ENCODE assay signal across 8 cellular contexts in genomic region chr20:2872304-2873009, GRCh38. TPM values are rescaled to one million over a fixed set of nuclear protein-coding genes. Genes with fewer than 3 reads are reported as not detected.
A peak's percentile ranks its signal among the peaks of the same experiment; 100 is the strongest.
DNase-seq lines count a peak whose midpoint lies in the region; ATAC-seq and TF ChIP-seq lines count a peak whose summit lies in the region.

No MANE protein-coding gene starts in this region.

- H3K9me3 Mint-ChIP-seq in activated CD8-positive, alpha-beta memory T cell treated with anti-CD3 and anti-CD28 coated beads, Interleukin-2, amount 10 ng/mL, durations not matched to agents 7 days and 5 days (ENCODE audit: low read depth) = no peaks in the 10 kb centered on the region
- no peaks in the 10 kb centered on the region for H3K9me3 Mint-ChIP-seq in endothelial cell (ENCODE audit: unreplicated experiment)

- ATAC-seq in HG02852 (IDR thresholded peaks at IDR 0.05; ENCODE audit: unreplicated experiment) = peak; percentile 26
- peak; percentile 51 for ATAC-seq in activated CD8-positive, alpha-beta memory T cell treated with anti-CD3 and anti-CD28 coated beads, Interleukin-2, amount 10 ng/mL, durations not matched to agents 7 days and 5 days
- no peak for ATAC-seq in GM21576 (IDR thresholded peaks at IDR 0.05; ENCODE audit: unreplicated experiment)

- DNase-seq in GM12865 (ENCODE audit: low read depth) = peak; percentile 82
- peak; percentile 20 for DNase-seq in NCI-H524 treated with DMSO at 0.1 percent for 48 hours (lab: John Stamatoyannopoulos, UW)
- peak; percentile 84 for DNase-seq in activated CD8-positive, alpha-beta memory T cell treated with anti-CD3 and anti-CD28 coated beads, Interleukin-2, amount 10 ng/mL, durations not matched to agents 7 days and 5 days
- peak; percentile 43 for DNase-seq in endothelial cell (ENCODE audit: low spot score)
- DNase-seq in mucosa of gallbladder (ENCODE audit: low spot score) = peak; percentile 31
- DNase-seq in stimulated activated CD8-positive, alpha-beta memory T cell treated with anti-CD3 and anti-CD28 coated beads, Interleukin-4, amount 100 ng/mL, for 4 hours (ENCODE audit: low read depth in 2 of 2, low spot score in 1 of 2) = peak; percentile 48 to 59

- peak overlapping the region; percentile 85 for H3K4me3 Mint-ChIP-seq in activated CD8-positive, alpha-beta memory T cell treated with anti-CD3 and anti-CD28 coated beads, Interleukin-2, amount 10 ng/mL, durations not matched to agents 7 days and 5 days
- H3K4me3 Mint-ChIP-seq in endothelial cell (ENCODE audit: unreplicated experiment) = peak overlapping the region; percentile 91

- peaks cover 55% of the 10 kb centered on the region for H3K4me1 Mint-ChIP-seq in activated CD8-positive, alpha-beta memory T cell treated with anti-CD3 and anti-CD28 coated beads, Interleukin-2, amount 10 ng/mL, durations not matched to agents 7 days and 5 days
- peaks cover 31% of the 10 kb centered on the region for H3K4me1 Mint-ChIP-seq in endothelial cell (ENCODE audit: unreplicated experiment)

- peak; percentile 66 for TF ChIP-seq CTCF in GM12865 (IDR thresholded peaks at IDR 0.05; ENCODE audit: insufficient read depth, low read depth, low read length, missing control alignments)
- no peak for TF ChIP-seq CTCF in endothelial cell (IDR thresholded peaks at IDR 0.05; ENCODE audit: unreplicated experiment)

- CTCF ChIA-PET in activated CD8-positive, alpha-beta memory T cell treated with anti-CD3 and anti-CD28 coated beads, Interleukin-2, amount 10 ng/mL, durations not matched to agents 7 days and 5 days (lab: Charles Lee) = interaction anchor here (0.7 to 1.0 kb wide), 3 partner anchors 42 to 402 kb away, joined by 3 to 4 read pairs (median 3); partner anchors contain the start of gene SNRPB

- H3K4me3 ChIP-seq in GM12865 (ENCODE audit: low read depth, low read length) = peak overlapping the region; percentile 99

- H3K27me3 Mint-ChIP-seq in activated CD8-positive, alpha-beta memory T cell treated with anti-CD3 and anti-CD28 coated beads, Interleukin-2, amount 10 ng/mL, durations not matched to agents 7 days and 5 days = no peaks in the 10 kb centered on the region
- peaks cover 3% of the 10 kb centered on the region for H3K27me3 Mint-ChIP-seq in endothelial cell (ENCODE audit: unreplicated experiment)

- peaks cover 18% of the 10 kb centered on the region for H3K36me3 Mint-ChIP-seq in activated CD8-positive, alpha-beta memory T cell treated with anti-CD3 and anti-CD28 coated beads, Interleukin-2, amount 10 ng/mL, durations not matched to agents 7 days and 5 days
- peaks cover 8% of the 10 kb centered on the region for H3K36me3 Mint-ChIP-seq in endothelial cell (ENCODE audit: low read depth, unreplicated experiment)

- peak overlapping the region; percentile 94 for H3K27ac Mint-ChIP-seq in activated CD8-positive, alpha-beta memory T cell treated with anti-CD3 and anti-CD28 coated beads, Interleukin-2, amount 10 ng/mL, durations not matched to agents 7 days and 5 days
- H3K27ac Mint-ChIP-seq in endothelial cell (ENCODE audit: unreplicated experiment) = no peak overlapping the region

RNA-seq across cellular contexts. Expression of gene PTPRA, which starts 0.8 kb away (rescaled TPM):
- total RNA-seq in activated CD8-positive, alpha-beta memory T cell treated with anti-CD3 and anti-CD28 coated beads, Interleukin-2, amount 10 ng/mL, durations not matched to agents 7 days and 5 days = 10 to 100 TPM; 51.5 to 60.7 TPM
- total RNA-seq in endothelial cell (ENCODE audit: unreplicated experiment) = 59.9 TPM
- 57.5 TPM for total RNA-seq in mucosa of gallbladder

RNA-seq across cellular contexts. Expression of gene VPS16, which starts 31.9 kb away (rescaled TPM):
- 10 to 100 TPM; 49.2 to 64.9 TPM for total RNA-seq in activated CD8-positive, alpha-beta memory T cell treated with anti-CD3 and anti-CD28 coated beads, Interleukin-2, amount 10 ng/mL, durations not matched to agents 7 days and 5 days
- total RNA-seq in endothelial cell (ENCODE audit: unreplicated experiment) (43.3 TPM), mucosa of gallbladder (43.2 TPM)

RNA-seq across cellular contexts. Expression of gene PCED1A, which starts 32.0 kb away (rescaled TPM):
- 10 to 100 TPM; 21.9 to 30.6 TPM for total RNA-seq in activated CD8-positive, alpha-beta memory T cell treated with anti-CD3 and anti-CD28 coated beads, Interleukin-2, amount 10 ng/mL, durations not matched to agents 7 days and 5 days
- total RNA-seq in endothelial cell (ENCODE audit: unreplicated experiment) (30.9 TPM), mucosa of gallbladder (48.8 TPM)

RNA-seq across cellular contexts. Expression of gene TMEM239, which starts 56.3 kb away (rescaled TPM):
- not detected for total RNA-seq in activated CD8-positive, alpha-beta memory T cell treated with anti-CD3 and anti-CD28 coated beads, Interleukin-2, amount 10 ng/mL, durations not matched to agents 7 days and 5 days
- not detected for total RNA-seq in endothelial cell (ENCODE audit: unreplicated experiment)
- not detected for total RNA-seq in mucosa of gallbladder

RNA-seq across cellular contexts. Expression of gene C20orf141, which starts 57.7 kb away (rescaled TPM):
- not detected for total RNA-seq in activated CD8-positive, alpha-beta memory T cell treated with anti-CD3 and anti-CD28 coated beads, Interleukin-2, amount 10 ng/mL, durations not matched to agents 7 days and 5 days
- not detected for total RNA-seq in endothelial cell (ENCODE audit: unreplicated experiment)
- total RNA-seq in mucosa of gallbladder = not detected

Comparison
In these comparisons a context has a peak if more than half of its experiments do, and no peak if none do; other contexts are left out.
1. DNase-seq: peak in every context shown above with its lines; median percentile 84 in activated CD8-positive, alpha-beta memory T cell treated with anti-CD3 and anti-CD28 coated beads, Interleukin-2, amount 10 ng/mL, durations not matched to agents 7 days and 5 days; 82 in GM12865; 54 in stimulated activated CD8-positive, alpha-beta memory T cell treated with anti-CD3 and anti-CD28 coated beads, Interleukin-4, amount 100 ng/mL, for 4 hours; 43 in endothelial cell; 31 in mucosa of gallbladder; 20 in NCI-H524 treated with DMSO at 0.1 percent for 48 hours.